ENCODE assay signal across 14 cellular contexts in the genomic region with DNA sequence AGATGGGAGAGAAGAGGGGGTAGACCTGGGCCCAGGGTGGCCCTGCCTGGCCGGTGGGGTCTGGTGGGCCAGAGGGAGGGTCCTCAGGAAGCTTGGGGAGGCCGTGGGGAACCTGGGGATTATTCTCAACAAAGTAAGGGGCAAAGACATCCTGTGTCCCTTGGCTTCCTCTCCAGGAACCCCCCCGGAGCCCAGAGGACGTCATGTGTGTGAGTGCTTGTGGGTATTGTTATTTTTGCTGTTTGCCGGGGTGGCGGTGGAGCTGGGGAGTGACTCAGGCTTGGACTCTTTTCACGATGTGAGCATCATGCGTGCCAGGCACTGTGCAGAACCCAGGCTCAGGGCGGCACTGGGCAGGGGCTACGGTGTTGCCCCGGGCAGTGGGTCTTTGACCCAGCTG. TPM values are rescaled to one million over a fixed set of nuclear protein-coding genes. Genes with fewer than 3 reads are reported as not detected.
A peak's percentile ranks its signal among the peaks of the same experiment; 100 is the strongest.
DNase-seq lines count a peak whose midpoint lies in the region; ATAC-seq, FAIRE-seq and TF ChIP-seq lines count a peak whose summit lies in the region.
"Had no signal": no experiment of that assay in that cellular context is flagged by ENCODE, and none has a peak within 500 bp of the region (broad histone marks: within the 10 kb centered on the region; RNA-seq: fewer than 3 reads in every experiment).

No MANE protein-coding gene starts in this region.

- H3K27ac Mint-ChIP-seq in activated T-helper 1 cell treated with anti-CD3 and anti-CD28 coated beads, Interleukin-12 subunit alpha, Interleukin-12 subunit beta, Interleukin-2, Interleukin-4 antibody, amounts not matched to agents 30 ng/mL and 10 ng/mL and 1 ng/mL, durations not matched to agents 14 hours and 24 hours and 36 hours = peak overlapping the region; percentile 37

- no peaks in the 10 kb centered on the region for H3K9me3 Mint-ChIP-seq in activated T-helper 1 cell treated with anti-CD3 and anti-CD28 coated beads, Interleukin-12 subunit alpha, Interleukin-12 subunit beta, Interleukin-2, Interleukin-4 antibody, amounts not matched to agents 30 ng/mL and 10 ng/mL and 1 ng/mL, durations not matched to agents 14 hours and 24 hours and 36 hours

- peaks cover 0 to 3% of the 10 kb centered on the region in 2 donors for H3K4me1 ChIP-seq in kidney (ENCODE audit: control insufficient read depth in 1 of 2, insufficient read depth in 1 of 2, low read depth in 1 of 2, low read length in 2 of 2)
- peaks cover 0 to 4% of the 10 kb centered on the region in 2 donors for H3K4me1 ChIP-seq in gastrocnemius medialis
- H3K4me1 ChIP-seq in tibial nerve = peaks cover 0 to 17% (median 10%) of the 10 kb centered on the region in 4 donors

- intact Hi-C loops in activated T-helper 1 cell treated with anti-CD3 and anti-CD28 coated beads, Interleukin-12 subunit alpha, Interleukin-12 subunit beta, Interleukin-2, Interleukin-4 antibody, amounts not matched to agents 30 ng/mL and 10 ng/mL and 1 ng/mL, durations not matched to agents 14 hours and 24 hours and 36 hours (cut with micrococcal nuclease) = loop anchor here (5.0 kb wide), 1 partner anchor 44 kb away; a partner anchor contains a TSS
- intact Hi-C loops in kidney (cut with DNase I) (no loop called here), gastrocnemius medialis (cut with DNase I; ENCODE audit: low total_unique reads) (loop anchor here (1.0 kb wide), 1 partner anchor 15 kb away; no protein-coding TSS in a partner anchor)

- FAIRE-seq in kidney (lab: Jason Lieb, UNC) = no peak

- no peak overlapping the region for H3K4me3 Mint-ChIP-seq in activated T-helper 1 cell treated with anti-CD3 and anti-CD28 coated beads, Interleukin-12 subunit alpha, Interleukin-12 subunit beta, Interleukin-2, Interleukin-4 antibody, amounts not matched to agents 30 ng/mL and 10 ng/mL and 1 ng/mL, durations not matched to agents 14 hours and 24 hours and 36 hours

- H3K4me3 ChIP-seq in kidney (ENCODE audit: low read length in 2 of 2) = no peak overlapping the region
- peak overlapping the region in 1 of 4 donors; percentile 54 for H3K4me3 ChIP-seq in gastrocnemius medialis
- H3K4me3 ChIP-seq in tibial nerve = no peak overlapping the region
- H3K4me3 ChIP-seq: testis had no signal

- in situ Hi-C loops in gastrocnemius medialis (cut with MboI; ENCODE audit: low sequenced_read_pairs in 4 of 4) = no loop called here

- TF ChIP-seq CTCF in kidney (IDR thresholded peaks at IDR 0.05; ENCODE audit: borderline replicate concordance, extremely low read depth, insufficient read depth) = no peak
- TF ChIP-seq CTCF in gastrocnemius medialis (IDR thresholded peaks at IDR 0.05 in 4 of 5, conservative IDR thresholded peaks at IDR 0.05 in 1 of 5) = no peak
- TF ChIP-seq CTCF in tibial nerve (IDR thresholded peaks at IDR 0.05) = no peak

- no peaks in the 10 kb centered on the region for H3K36me3 Mint-ChIP-seq in activated T-helper 1 cell treated with anti-CD3 and anti-CD28 coated beads, Interleukin-12 subunit alpha, Interleukin-12 subunit beta, Interleukin-2, Interleukin-4 antibody, amounts not matched to agents 30 ng/mL and 10 ng/mL and 1 ng/mL, durations not matched to agents 14 hours and 24 hours and 36 hours (ENCODE audit: low read depth)

- DNase-seq in GDM1 (lab: John Stamatoyannopoulos, UW) = peak; percentile 25
- no peak for DNase-seq in activated T-helper 1 cell treated with anti-CD3 and anti-CD28 coated beads, Interleukin-12 subunit alpha, Interleukin-12 subunit beta, Interleukin-2, Interleukin-4 antibody, amounts not matched to agents 30 ng/mL and 10 ng/mL and 1 ng/mL, durations not matched to agents 14 hours and 24 hours and 36 hours (ENCODE audit: low spot score)
- no peak for DNase-seq in kidney
- DNase-seq in gastrocnemius medialis = no peak
- DNase-seq in tibial nerve (ENCODE audit: low spot score in 2 of 2) = no peak
- no peak for DNase-seq in activated CD4-positive, CD25-positive, alpha-beta regulatory T cell (lab: John Stamatoyannopoulos, UW)
- DNase-seq: NCI-H2029 treated with DMSO at 0.1 percent for 48 hours; stimulated activated CD4-positive, alpha-beta T cell treated with anti-CD3 and anti-CD28 coated beads, Interleukin-4, amount 100 ng/mL, for 1 hour; T-helper 1 cell; testis had no signal

- no peak for TF ChIP-seq EP300 in tibial nerve (IDR thresholded peaks at IDR 0.05)

- peak overlapping the region; percentile 33 to 71 for H3K27ac ChIP-seq in kidney (ENCODE audit: low read depth in 2 of 2, low read length in 2 of 2)
- H3K27ac ChIP-seq in gastrocnemius medialis = peak overlapping the region; percentile 40 to 81 (median 76)
- peak overlapping the region in 1 of 4 donors; percentile 50 for H3K27ac ChIP-seq in tibial nerve
- H3K27ac ChIP-seq: C4-2B, epithelial cell of prostate, testis had no signal

- H3K9me3 ChIP-seq in kidney (ENCODE audit: control insufficient read depth in 1 of 2, low read length in 2 of 2) (no peaks in the 10 kb centered on the region), gastrocnemius medialis (no peaks in the 10 kb centered on the region), tibial nerve (no peaks in the 10 kb centered on the region)
- H3K9me3 ChIP-seq: testis had no signal

- TF ChIP-seq POLR2A in gastrocnemius medialis (IDR thresholded peaks at IDR 0.05) (no peak), tibial nerve (IDR thresholded peaks at IDR 0.05) (no peak)

- H3K9ac ChIP-seq in kidney (ENCODE audit: low read length in 2 of 2) = no peak overlapping the region

- H3K4me1 Mint-ChIP-seq in activated T-helper 1 cell treated with anti-CD3 and anti-CD28 coated beads, Interleukin-12 subunit alpha, Interleukin-12 subunit beta, Interleukin-2, Interleukin-4 antibody, amounts not matched to agents 30 ng/mL and 10 ng/mL and 1 ng/mL, durations not matched to agents 14 hours and 24 hours and 36 hours (ENCODE audit: low read depth) = peaks cover 5% of the 10 kb centered on the region

- H3K36me3 ChIP-seq in kidney (ENCODE audit: control insufficient read depth in 1 of 2, insufficient read depth in 2 of 2, low read length in 2 of 2) (no peaks in the 10 kb centered on the region), gastrocnemius medialis (no peaks in the 10 kb centered on the region), tibial nerve (no peaks in the 10 kb centered on the region)

- H3K27me3 ChIP-seq in gastrocnemius medialis = peaks cover 21 to 48% (median 29%) of the 10 kb centered on the region in 3 donors
- peaks cover 2 to 57% of the 10 kb centered on the region in 2 donors for H3K27me3 ChIP-seq in tibial nerve
- H3K27me3 ChIP-seq: testis had no signal

- peak in 1 of 2 donors; percentile 19 for ATAC-seq in gastrocnemius medialis
- no peak for ATAC-seq in GM19324 (IDR thresholded peaks at IDR 0.05; ENCODE audit: low FRiP score, unreplicated experiment)
- ATAC-seq in HG02642 (IDR thresholded peaks at IDR 0.05; ENCODE audit: poor library complexity, unreplicated experiment) = no peak

- WGBS in tibial nerve, 2 donors = 39% methylated on average over 10 to 11 of the region's 11 CpGs

- peaks cover 53% of the 10 kb centered on the region for H3K27me3 Mint-ChIP-seq in activated T-helper 1 cell treated with anti-CD3 and anti-CD28 coated beads, Interleukin-12 subunit alpha, Interleukin-12 subunit beta, Interleukin-2, Interleukin-4 antibody, amounts not matched to agents 30 ng/mL and 10 ng/mL and 1 ng/mL, durations not matched to agents 14 hours and 24 hours and 36 hours (ENCODE audit: insufficient read depth)

RNA-seq across cellular contexts. Expression of a gene that starts 1.0 kb away (rescaled TPM):
- 0.05 and 0.10 TPM in 2 replicates for total RNA-seq in activated T-helper 1 cell treated with anti-CD3 and anti-CD28 coated beads, Interleukin-12 subunit alpha, Interleukin-12 subunit beta, Interleukin-2, Interleukin-4 antibody, amounts not matched to agents 30 ng/mL and 10 ng/mL and 1 ng/mL, durations not matched to agents 14 hours and 24 hours and 36 hours
- total RNA-seq in kidney (40.5 TPM), gastrocnemius medialis (1 to 10 TPM; 3.8 to 9.8 (median 5.1) TPM), tibial nerve (10 to 100 TPM; 10.3 to 29.4 (median 20.5) TPM)
- polyA plus RNA-seq in kidney (ENCODE audit: insufficient read depth, low read depth, low replicate concordance) = 8.8 TPM

RNA-seq across cellular contexts. Expression of a gene that starts 43.7 kb away (rescaled TPM):
- 26.2 and 27.3 TPM in 2 replicates for total RNA-seq in activated T-helper 1 cell treated with anti-CD3 and anti-CD28 coated beads, Interleukin-12 subunit alpha, Interleukin-12 subunit beta, Interleukin-2, Interleukin-4 antibody, amounts not matched to agents 30 ng/mL and 10 ng/mL and 1 ng/mL, durations not matched to agents 14 hours and 24 hours and 36 hours
- total RNA-seq in kidney (53.0 TPM), gastrocnemius medialis (10 to 100 TPM in 2 of 4 donors, 1 to 10 TPM in 2; 8.8 to 17.8 (median 10.2) TPM), tibial nerve (10 to 100 TPM; 33.2 to 51.5 (median 48.0) TPM)
- polyA plus RNA-seq in kidney (ENCODE audit: insufficient read depth, low read depth, low replicate concordance) = 52.8 TPM
